Comparison of ENCODE assay signal across 8 cellular contexts in genomic region chr12:113221181-113221996, GRCh38. TPM values are rescaled to one million over a fixed set of nuclear protein-coding genes. Genes with fewer than 3 reads are reported as not detected.
DNase-seq lines count a peak whose midpoint lies in the region; ATAC-seq, FAIRE-seq and TF ChIP-seq lines count a peak whose summit lies in the region.

Gene TPCN1 (plus strand): TSS chr12:113221464. CDS start chr12:113226853, 5,389 bp downstream.

- H3K4me2 ChIP-seq in H1 (ENCODE audit: insufficient read depth in 1 of 2, low read depth in 2 of 2, low read length in 2 of 2) (peak within 1 kb of the TSS; percentile 86 to 88), mesendoderm (ENCODE audit: low read length) (peak within 1 kb of the TSS; percentile 88)

- peaks cover 8% of the 10 kb centered on the region for H3K23me2 ChIP-seq in H1 (ENCODE audit: low read depth, low read length)

- H3K79me1 ChIP-seq in H1 (ENCODE audit: low read depth, low read length) (no peaks in the 10 kb centered on the region), mesendoderm (ENCODE audit: low read length) (peaks cover 2% of the 10 kb centered on the region)

- no peak for TF ChIP-seq EP300 in H1 (IDR thresholded peaks at IDR 0.05; ENCODE audit: borderline replicate concordance in 1 of 2, low read depth in 2 of 2, low read length in 2 of 2)

- H4K91ac ChIP-seq in H1 (replicated peaks; ENCODE audit: insufficient read length, low read length): peak within 1 kb of the TSS; percentile 81

- CTCF ChIA-PET in H1 (lab: Charles Lee; ENCODE audit: partially characterized antibody): interaction anchor here (0.6 to 2.8 kb wide), 9 partner anchors 9 to 50 kb away, joined by 3 to 8 read pairs (median 3); no protein-coding TSS in a partner anchor

- peak; percentile 100 for DNase-seq in COLO668 (lab: John Stamatoyannopoulos, UW; ENCODE audit: unreplicated experiment)
- peak; percentile 99 for DNase-seq in HTR-8/SVneo (ENCODE audit: insufficient read length, low spot score)
- DNase-seq in NOMO-1 treated with dmso at 0.1 percent for 144 hours (lab: John Stamatoyannopoulos, UW; ENCODE audit: unreplicated experiment): peak; percentile 99
- peak; percentile 93 to 97 (median 96) for DNase-seq in activated CD8-positive, alpha-beta memory T cell treated with anti-CD3 and anti-CD28 coated beads for 48 hours (ENCODE audit: low read depth in 2 of 3, low spot score in 2 of 3)
- peak; percentile 98 to 100 for DNase-seq in H1 (ENCODE audit: low read depth in 1 of 2, low spot score in 2 of 2)
- peak; percentile 100 for DNase-seq in mesendoderm
- peak; percentile 96 for DNase-seq in stimulated activated CD8-positive, alpha-beta memory T cell treated with anti-CD3 and anti-CD28 coated beads, Interleukin-15, amount 100 ng/mL, for 1 hour (ENCODE audit: low read depth)

- no peak within 1 kb of the TSS for H4K5ac ChIP-seq in H1 (ENCODE audit: insufficient read length, low read depth, low read length)
- H4K5ac ChIP-seq in mesendoderm (ENCODE audit: low read length): no peak within 1 kb of the TSS

- peak within 1 kb of the TSS; percentile 73 to 84 (median 74) for H3K4me3 ChIP-seq in H1 (ENCODE audit: extremely low read depth in 1 of 4, insufficient read depth in 2 of 4, low read depth in 3 of 4, low read length in 4 of 4)
- H3K4me3 ChIP-seq in mesendoderm (ENCODE audit: low read length): peak within 1 kb of the TSS; percentile 59

- H4K8ac ChIP-seq in H1 (ENCODE audit: extremely low read depth, insufficient read depth, low read length) (peak within 1 kb of the TSS; percentile 69; the same call in 1 of the 2 replicates), mesendoderm (ENCODE audit: low read depth, low read length) (peak within 1 kb of the TSS; percentile 7)

- H2BK12ac ChIP-seq in H1 (ENCODE audit: low read depth, low read length): peak within 1 kb of the TSS; percentile 75

- no peak; a peak in 1 of 4 replicates for TF ChIP-seq RAD21 in H1 (IDR thresholded peaks at IDR 0.05 in 1 of 2, conservative IDR thresholded peaks at IDR 0.05 in 1 of 2; ENCODE audit: low read depth in 2 of 2, low read length in 2 of 2)

- H4K20me1 ChIP-seq in H1 (replicated peaks in 1 of 2; ENCODE audit: control insufficient read depth in 1 of 2, insufficient read depth in 2 of 2, low read length in 2 of 2): peaks cover 0 to 4% of the 10 kb centered on the region in 2 experiments

- peak in 1 of 3 experiments; percentile 0; a peak in 1 of 4 replicates for TF ChIP-seq CTCF in H1 (IDR thresholded peaks at IDR 0.05; ENCODE audit: control extremely low read depth in 1 of 3, insufficient read depth in 1 of 3, low read depth in 1 of 3, low read length in 3 of 3)

- H3K4me1 ChIP-seq in H1 (replicated peaks in 1 of 4; ENCODE audit: control insufficient read depth in 3 of 4, insufficient read depth in 4 of 4, low read length in 3 of 4) (peaks cover 0 to 10% (median 6%) of the 10 kb centered on the region in 4 experiments; a peak in 4 of 7 replicates), mesendoderm (ENCODE audit: control insufficient read depth, low read depth, low read length) (peaks cover 3% of the 10 kb centered on the region)

- no peak within 1 kb of the TSS for H2BK5ac ChIP-seq in H1 (ENCODE audit: low read depth, low read length)
- H2BK5ac ChIP-seq in mesendoderm (ENCODE audit: low read length): no peak within 1 kb of the TSS

- peak within 1 kb of the TSS; percentile 47; the same call in 1 of the 2 replicates for H2AFZ ChIP-seq in H1 (ENCODE audit: low read length)

- no peak within 1 kb of the TSS for H3K4ac ChIP-seq in H1 (replicated peaks; ENCODE audit: insufficient read length, low read depth, low read length)
- peak within 1 kb of the TSS; percentile 25 for H3K4ac ChIP-seq in mesendoderm (ENCODE audit: low read depth, low read length)

- peak; percentile 96 for TF ChIP-seq POLR2A in H1 (IDR thresholded peaks at IDR 0.05; ENCODE audit: control extremely low read depth in 1 of 2, low read depth in 2 of 2, low read length in 2 of 2)

- no peak within 1 kb of the TSS for H2BK20ac ChIP-seq in H1 (ENCODE audit: low read length)

- H2AK5ac ChIP-seq in H1 (ENCODE audit: low read depth, low read length) (no peak within 1 kb of the TSS), mesendoderm (ENCODE audit: low read length) (peak within 1 kb of the TSS; percentile 45)

- H3K56ac ChIP-seq in H1 (replicated peaks; ENCODE audit: insufficient read length, low read depth, low read length): peak within 1 kb of the TSS; percentile 46
- H3K56ac ChIP-seq in mesendoderm (ENCODE audit: low read length): peak within 1 kb of the TSS; percentile 92

- WGBS in H1 (ENCODE audit: extremely low coverage in 1 of 2, insufficient coverage in 1 of 2, insufficient read length in 1 of 2, insufficient replicate concordance in 2 of 2, low coverage in 1 of 2, low lambda C conversion rate in 2 of 2, missing lambda C conversion rate in 1 of 2), 2 experiments: 1% methylated on average over 42 of the region's 68 CpGs; no CpG with 5 or more reads in 1 of the 2 experiments
- WGBS in mesendoderm (ENCODE audit: extremely low coverage, insufficient coverage, low lambda C conversion rate): no CpG with 5 or more reads among the region's 68 CpGs

- no peaks in the 10 kb centered on the region for H3K36me3 ChIP-seq in H1 (ENCODE audit: control insufficient read depth in 2 of 4, insufficient read depth in 4 of 4, low read length in 3 of 4)
- no peaks in the 10 kb centered on the region for H3K36me3 ChIP-seq in mesendoderm (ENCODE audit: control insufficient read depth, insufficient read depth, low read length)

- H3K18ac ChIP-seq in H1 (ENCODE audit: extremely low read depth, low read length): peak within 1 kb of the TSS; percentile 60
- no peak within 1 kb of the TSS for H3K18ac ChIP-seq in mesendoderm (ENCODE audit: low read length)

- FAIRE-seq in HTR-8/SVneo (lab: Jason Lieb, UNC) (peak; percentile 89), H1 (lab: Jason Lieb, UNC) (no peak)

- H3K27me3 ChIP-seq in H1 (replicated peaks in 1 of 4; ENCODE audit: control insufficient read depth in 3 of 4, extremely low read depth in 1 of 4, insufficient read depth in 3 of 4, low read length in 3 of 4) (no peaks in the 10 kb centered on the region), mesendoderm (ENCODE audit: insufficient read depth, low read length, poor library complexity) (no peaks in the 10 kb centered on the region)

- POLR2A ChIA-PET in H1 (lab: Charles Lee; ENCODE audit: partially characterized antibody): interaction anchor here (0.6 to 5.3 kb wide), 25 partner anchors 9 to 745 kb away, joined by 3 to 32 read pairs (median 3); partner anchors contain the start of genes DDX54 and RITA1

- no peaks in the 10 kb centered on the region for H3K9me3 ChIP-seq in H1 (ENCODE audit: insufficient read depth in 2 of 2, low read depth in 1 of 2, low read length in 1 of 2)

- no peak within 1 kb of the TSS for H3K14ac ChIP-seq in H1 (ENCODE audit: insufficient read length)

- H2BK15ac ChIP-seq in H1 (ENCODE audit: low read length) (no peak within 1 kb of the TSS), mesendoderm (replicated peaks; ENCODE audit: low read depth) (no peak within 1 kb of the TSS)

- H3K9ac ChIP-seq in H1 (replicated peaks in 1 of 4; ENCODE audit: extremely low read depth in 1 of 4, low read depth in 3 of 4, low read length in 3 of 4) (peak within 1 kb of the TSS; percentile 71 to 89 (median 78)), mesendoderm (ENCODE audit: low read length) (peak within 1 kb of the TSS; percentile 71)

- peaks cover 0 to 7% of the 10 kb centered on the region in 2 experiments; a peak in 1 of 4 replicates for H3K79me2 ChIP-seq in H1 (ENCODE audit: control insufficient read depth in 1 of 2, insufficient read depth in 2 of 2, low read length in 2 of 2)
- H3K79me2 ChIP-seq in mesendoderm (ENCODE audit: control insufficient read depth, insufficient read depth, low read length): no peaks in the 10 kb centered on the region

- ATAC-seq in GM21367 (IDR thresholded peaks at IDR 0.05; ENCODE audit: unreplicated experiment): peak; percentile 86

- H3K23ac ChIP-seq in H1 (ENCODE audit: insufficient read length) (no peak within 1 kb of the TSS), mesendoderm (ENCODE audit: low read length) (no peak within 1 kb of the TSS)

- H2BK120ac ChIP-seq in H1 (replicated peaks; ENCODE audit: low read depth, low read length) (no peak within 1 kb of the TSS), mesendoderm (ENCODE audit: low read depth, low read length) (no peak within 1 kb of the TSS)

- peak within 1 kb of the TSS; percentile 67 for H3K27ac ChIP-seq in H1 (ENCODE audit: low read depth, low read length)
- H3K27ac ChIP-seq in mesendoderm (ENCODE audit: low read depth, low read length): peak within 1 kb of the TSS; percentile 18

TF ChIP-seq in H1, 55 proteins besides CTCF, POLR2A, EP300 and RAD21 (continues in another document):
- TF ChIP-seq TBP (IDR thresholded peaks at IDR 0.05; ENCODE audit: low read depth, low read length): peak; percentile 95
- no peak for TF ChIP-seq E2F6 (IDR thresholded peaks at IDR 0.05)
- TF ChIP-seq USF2 (IDR thresholded peaks at IDR 0.05; ENCODE audit: low read length): no peak
- TF ChIP-seq GTF2F1 (IDR thresholded peaks at IDR 0.05; ENCODE audit: borderline replicate concordance, low read depth, low read length): peak; percentile 48; the same call in 1 of the 2 replicates
- TF ChIP-seq EZH2 (IDR thresholded peaks at IDR 0.05; ENCODE audit: low read depth, low read length, severe bottlenecking): no peak

RNA-seq across cellular contexts. Expression of gene TPCN1, which starts in this region (rescaled TPM):
- 18.1 and 21.4 TPM in 2 replicates for total RNA-seq in H1 (2021; fragmentation: NEBNext Ultra II Directional; extraction: Animal tissue kit (Norgen Biotek cat#: 25700))
- polyA plus RNA-seq in H1 (2011; rRNA removed): 14.9 and 22.7 TPM in 2 replicates
- 13.7 TPM for polyA plus RNA-seq in H1 (2011; cell fraction: cytosol; rRNA removed)
- polyA plus RNA-seq in H1 (2011; cell fraction: nucleus; rRNA removed): 83.7 TPM
- 13.6 to 25.4 TPM (median 22.3 TPM) in 4 replicates for polyA plus RNA-seq in H1 (2012, experiment 1 of 2)
- polyA plus RNA-seq in H1 (2012, experiment 2 of 2): 9.8 TPM
- polyA plus RNA-seq in H1 (2013, experiment 1 of 2): 16.1 TPM
- polyA plus RNA-seq in H1 (2013, experiment 2 of 2): 15.3 TPM
- 18.5 and 20.8 TPM in 2 replicates for polyA minus RNA-seq in H1 (2011; rRNA and poly(A)+ RNA removed)
- polyA minus RNA-seq in H1 (2011; cell fraction: cytosol; rRNA and poly(A)+ RNA removed): 15.6 TPM
- polyA minus RNA-seq in H1 (2011; cell fraction: nucleus; rRNA and poly(A)+ RNA removed): 40.6 TPM
- polyA plus RNA-seq in mesendoderm (2013, experiment 1 of 2): 6.1 TPM
- 7.0 TPM for polyA plus RNA-seq in mesendoderm (2013, experiment 2 of 2)

Comparison
In these comparisons a context has a peak if more than half of its experiments do, and no peak if none do; other contexts are left out.
1. Peak in every context shown above with its lines: DNase-seq, ATAC-seq, H3K4me3 ChIP-seq and H3K27ac ChIP-seq.